Comparison of ENCODE assay signal across 29 cellular contexts in the genomic region with DNA sequence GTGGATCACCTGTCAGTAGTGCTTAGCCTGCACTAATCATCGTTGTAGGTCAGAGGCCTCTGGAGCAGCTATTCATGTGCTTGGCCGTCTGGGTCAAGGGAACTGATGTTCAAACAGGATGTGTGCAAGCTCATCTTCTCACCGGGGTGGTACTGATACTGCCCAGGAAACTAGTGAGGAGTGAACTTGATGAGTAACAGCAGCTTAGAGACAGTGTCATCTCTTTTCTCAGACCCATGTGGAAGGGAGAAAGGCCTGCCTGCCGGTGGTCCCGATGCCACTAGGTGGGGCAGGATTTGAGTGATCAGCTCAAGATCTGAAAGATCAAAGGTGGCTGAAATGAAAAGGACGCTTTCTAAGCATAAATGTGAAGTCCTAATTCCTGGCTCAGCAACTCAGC.
DNase-seq lines count a peak whose midpoint lies in the region; ATAC-seq and TF ChIP-seq lines count a peak whose summit lies in the region.
"Had no signal": no experiment of that assay in that cellular context is flagged by ENCODE, and none has a peak within 500 bp of the region (broad histone marks: within the 10 kb centered on the region; RNA-seq: fewer than 3 reads in every experiment).

No MANE protein-coding gene starts in this region.

- H3K9me3 ChIP-seq in endodermal cell (ENCODE audit: control insufficient read depth, low read length) = no peaks in the 10 kb centered on the region
- no peaks in the 10 kb centered on the region for H3K9me3 ChIP-seq in smooth muscle cell (replicated peaks; ENCODE audit: low read depth)
- H3K9me3 ChIP-seq: ascending aorta, left lung, sigmoid colon, transverse colon had no signal

- H3F3A ChIP-seq in smooth muscle cell (ENCODE audit: low read depth) = no peaks in the 10 kb centered on the region

- no peaks in the 10 kb centered on the region for H4K20me1 ChIP-seq in smooth muscle cell (ENCODE audit: low read depth)

- H3K4me3 ChIP-seq in endodermal cell (ENCODE audit: low read length) (no peak overlapping the region), smooth muscle cell (no peak overlapping the region)
- H3K4me3 ChIP-seq: ascending aorta, left lung, sigmoid colon, transverse colon had no signal

- no peaks in the 10 kb centered on the region for H3K36me3 Mint-ChIP-seq in HFFc6 (ENCODE audit: low read depth)
- H3K36me3 Mint-ChIP-seq in endodermal cell (ENCODE audit: low read depth) = no peaks in the 10 kb centered on the region
- H3K36me3 Mint-ChIP-seq: CD4-positive, alpha-beta memory T cell; stimulated activated effector memory CD8-positive, alpha-beta T cell treated with anti-CD3 and anti-CD28 coated beads, Interleukin-12 subunit alpha, Interleukin-12 subunit beta, amount 100 ng/mL, for 72 hours had no signal

- no peak overlapping the region for H3K4me2 ChIP-seq in smooth muscle cell

- peaks cover 40% of the 10 kb centered on the region for H3K4me1 Mint-ChIP-seq in HFFc6 (ENCODE audit: low read depth)
- peaks cover 1% of the 10 kb centered on the region for H3K4me1 Mint-ChIP-seq in endodermal cell
- H3K4me1 Mint-ChIP-seq: activated B cell treated with CpG ODN at 0.5 μM for 24 hours; CD4-positive, alpha-beta memory T cell; stimulated activated effector memory CD8-positive, alpha-beta T cell treated with anti-CD3 and anti-CD28 coated beads, Interleukin-12 subunit alpha, Interleukin-12 subunit beta, amount 100 ng/mL, for 72 hours had no signal

- H3K9ac ChIP-seq in endodermal cell (ENCODE audit: extremely low read depth, low read length, poor library complexity, severe bottlenecking) (no peak overlapping the region), smooth muscle cell (ENCODE audit: low read depth) (no peak overlapping the region)

- H3K4me1 ChIP-seq in endodermal cell (ENCODE audit: control insufficient read depth, insufficient read depth, low read length) (no peaks in the 10 kb centered on the region), smooth muscle cell (ENCODE audit: low read depth) (no peaks in the 10 kb centered on the region)
- H3K4me1 ChIP-seq: ascending aorta, left lung, transverse colon had no signal

- H3K27me3 ChIP-seq in endodermal cell (ENCODE audit: control insufficient read depth, insufficient read depth, low read length, poor library complexity, severe bottlenecking) = no peaks in the 10 kb centered on the region
- H3K27me3 ChIP-seq in smooth muscle cell (ENCODE audit: low read depth) = no peaks in the 10 kb centered on the region
- H3K27me3 ChIP-seq: ascending aorta, left lung, sigmoid colon, transverse colon had no signal

- TF ChIP-seq CTCF in HFFc6 (IDR thresholded peaks at IDR 0.05) (0 out of 2 replicates have a peak, but pooled peaks have one; percentile 7), endodermal cell (conservative IDR thresholded peaks at IDR 0.05) (peak; percentile 61), smooth muscle cell (IDR thresholded peaks at IDR 0.05; ENCODE audit: borderline replicate concordance, insufficient read depth, poor library complexity, severe bottlenecking) (no peak)

- WGBS in endodermal cell (ENCODE audit: insufficient coverage in 1 of 2, insufficient read length in 1 of 2), 2 experiments = 85 to 86% methylated on average over 5 to 6 of the region's 6 CpGs
- WGBS in smooth muscle cell (ENCODE audit: low lambda C conversion rate) = 45% methylated on average over 6 of the region's 6 CpGs

- H3K4me3 Mint-ChIP-seq in HFFc6 (no peak overlapping the region), endodermal cell (no peak overlapping the region)
- H3K4me3 Mint-ChIP-seq: activated B cell treated with CpG ODN at 0.5 μM for 24 hours; activated T-cell treated with anti-CD3 and anti-CD28 coated beads, Interleukin-2, amount 50 U/mL, for 4 hours; CD4-positive, alpha-beta memory T cell; H9; stimulated activated effector memory CD8-positive, alpha-beta T cell treated with anti-CD3 and anti-CD28 coated beads, Interleukin-12 subunit alpha, Interleukin-12 subunit beta, amount 100 ng/mL, for 72 hours had no signal

- H3K27ac Mint-ChIP-seq in HFFc6 (no peak overlapping the region), endodermal cell (no peak overlapping the region)
- H3K27ac Mint-ChIP-seq: activated B cell treated with CpG ODN at 0.5 μM for 24 hours; progenitor cell of endocrine pancreas; stimulated activated effector memory CD8-positive, alpha-beta T cell treated with anti-CD3 and anti-CD28 coated beads, Interleukin-12 subunit alpha, Interleukin-12 subunit beta, amount 100 ng/mL, for 72 hours had no signal

- H3K27me3 Mint-ChIP-seq in HFFc6 (ENCODE audit: insufficient read depth) (peaks cover 35% of the 10 kb centered on the region), endodermal cell (ENCODE audit: insufficient read depth) (peaks cover 14% of the 10 kb centered on the region)

- no peaks in the 10 kb centered on the region for H3K79me2 ChIP-seq in smooth muscle cell (ENCODE audit: low read depth)

- no peak overlapping the region for H3K27ac ChIP-seq in endodermal cell (ENCODE audit: low read depth, low read length)
- no peak overlapping the region for H3K27ac ChIP-seq in smooth muscle cell (ENCODE audit: low read depth)
- H3K27ac ChIP-seq: ascending aorta, left lung, sigmoid colon, transverse colon had no signal

- H2AFZ ChIP-seq in smooth muscle cell (ENCODE audit: low read depth) = no peak overlapping the region

- H3K9me3 Mint-ChIP-seq in HFFc6 = no peaks in the 10 kb centered on the region; the same call in 1 of the 2 replicates
- H3K9me3 Mint-ChIP-seq in endodermal cell = peaks cover 2% of the 10 kb centered on the region
- H3K9me3 Mint-ChIP-seq: activated B cell treated with CpG ODN at 0.5 μM for 24 hours; activated T-cell treated with anti-CD3 and anti-CD28 coated beads, Interleukin-2, amount 50 U/mL, for 4 hours; H9; stimulated activated effector memory CD8-positive, alpha-beta T cell treated with anti-CD3 and anti-CD28 coated beads, Interleukin-12 subunit alpha, Interleukin-12 subunit beta, amount 100 ng/mL, for 72 hours had no signal

- DNase-seq in NCI-H510A treated with DMSO at 0.1 percent for 48 hours (lab: John Stamatoyannopoulos, UW) (peak; percentile 16), NCI-H510A (lab: John Stamatoyannopoulos, UW) (no peak), HFFc6 (no peak), endodermal cell (no peak), renal cortical epithelial cell (ENCODE audit: low read depth) (peak; percentile 8), smooth muscle cell (lab: John Stamatoyannopoulos, UW; ENCODE audit: unreplicated experiment) (no peak)
- no peak for DNase-seq in activated naive CD4-positive, alpha-beta T cell (lab: John Stamatoyannopoulos, UW)
- DNase-seq: 8988T; activated B cell treated with CpG ODN at 0.5 μM for 24 hours; activated CD4-positive, alpha-beta T cell treated with anti-CD3 and anti-CD28 coated beads, Interleukin-2, amount 50 U/mL, for 1 hour; activated gamma-delta T cell treated with Interleukin-2 at 50 U/mL for 16 hours; activated T-cell treated with anti-CD3 and anti-CD28 coated beads, Interleukin-2, amount 50 U/mL, for 4 hours; CD4-positive, alpha-beta memory T cell; glutamatergic neuron; H9; left lung; mesendoderm; MM.1S; NCI-H1417 treated with DMSO at 0.1 percent for 48 hours; NCI-H2081 treated with DMSO at 0.1 percent for 48 hours; NCI-H345; NCI-H774; sigmoid colon; T-helper 1 cell; transverse colon had no signal

- no peaks in the 10 kb centered on the region for H3K36me3 ChIP-seq in endodermal cell (ENCODE audit: control insufficient read depth, insufficient read depth, low read length)
- no peaks in the 10 kb centered on the region for H3K36me3 ChIP-seq in smooth muscle cell (ENCODE audit: low read depth)
- H3K36me3 ChIP-seq: ascending aorta, left lung, sigmoid colon, transverse colon had no signal

- no peak for ATAC-seq in HG02852 (IDR thresholded peaks at IDR 0.05; ENCODE audit: unreplicated experiment)
- ATAC-seq: activated T-cell treated with anti-CD3 and anti-CD28 coated beads, Interleukin-2, amount 50 U/mL, for 4 hours; left lung; stimulated activated effector memory CD8-positive, alpha-beta T cell treated with anti-CD3 and anti-CD28 coated beads, Interleukin-12 subunit alpha, Interleukin-12 subunit beta, amount 100 ng/mL, for 72 hours had no signal

Comparison
In these comparisons a context has a peak if more than half of its experiments do, and no peak if none do; other contexts are left out.
1. DNase-seq: peak in NCI-H510A treated with DMSO at 0.1 percent for 48 hours (single experiment) and renal cortical epithelial cell (single experiment); none in NCI-H510A (single experiment), HFFc6 (single experiment), endodermal cell (single experiment), smooth muscle cell (single experiment) and activated naive CD4-positive, alpha-beta T cell (0 of 4).